ENCODE assay signal across 1 cellular context in the genomic region with DNA sequence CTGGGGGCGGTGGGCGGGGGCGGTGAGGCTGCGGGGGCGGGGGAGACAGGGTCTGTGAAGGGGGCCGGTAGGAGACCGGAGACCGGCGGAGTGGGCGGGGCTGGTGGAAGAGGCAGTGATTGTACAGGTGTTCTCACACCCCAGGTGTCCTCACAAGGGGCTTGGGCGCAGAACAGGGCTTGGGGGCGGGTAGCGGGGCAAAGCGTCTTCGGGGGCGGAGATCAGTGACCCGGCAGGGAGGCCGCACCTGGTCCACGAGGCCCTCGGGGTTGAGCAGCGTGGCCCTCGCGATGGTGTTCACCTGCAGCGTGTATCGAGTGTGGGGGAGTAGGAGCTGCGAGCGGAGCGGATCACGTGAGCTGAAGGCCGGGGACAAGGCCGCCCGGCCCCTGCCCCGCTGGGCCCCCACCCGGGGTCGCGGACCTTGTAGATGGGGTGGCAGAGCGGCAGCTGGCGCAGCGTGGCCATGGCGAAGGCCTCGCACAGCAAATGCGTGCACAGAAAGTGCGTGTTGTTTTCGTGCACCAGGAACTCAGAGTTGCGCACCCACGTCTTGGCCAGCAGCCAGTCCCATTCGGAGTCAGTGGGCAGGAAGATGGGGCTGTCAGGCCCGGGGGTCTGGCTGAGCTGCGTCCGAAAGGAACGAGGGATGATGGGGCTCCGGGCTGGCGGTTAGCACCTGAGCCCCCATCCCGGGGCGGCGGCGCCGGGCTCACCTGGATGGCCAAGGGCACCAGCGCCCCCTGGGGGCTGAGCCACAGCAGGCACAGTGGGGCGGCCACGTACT.
TF ChIP-seq lines count a peak whose summit lies in the region.

No MANE protein-coding gene starts in this region.

TF ChIP-seq in A549, 52 proteins besides CTCF, POLR2A, EP300 and RAD21:
- no peak for TF ChIP-seq CHD2 (IDR thresholded peaks at IDR 0.05; ENCODE audit: low read length, partially characterized antibody)
- peak; percentile 82 for TF ChIP-seq SMC3 (IDR thresholded peaks at IDR 0.05)
